ENCODE assay signal across 1 cellular context in the genomic region with DNA sequence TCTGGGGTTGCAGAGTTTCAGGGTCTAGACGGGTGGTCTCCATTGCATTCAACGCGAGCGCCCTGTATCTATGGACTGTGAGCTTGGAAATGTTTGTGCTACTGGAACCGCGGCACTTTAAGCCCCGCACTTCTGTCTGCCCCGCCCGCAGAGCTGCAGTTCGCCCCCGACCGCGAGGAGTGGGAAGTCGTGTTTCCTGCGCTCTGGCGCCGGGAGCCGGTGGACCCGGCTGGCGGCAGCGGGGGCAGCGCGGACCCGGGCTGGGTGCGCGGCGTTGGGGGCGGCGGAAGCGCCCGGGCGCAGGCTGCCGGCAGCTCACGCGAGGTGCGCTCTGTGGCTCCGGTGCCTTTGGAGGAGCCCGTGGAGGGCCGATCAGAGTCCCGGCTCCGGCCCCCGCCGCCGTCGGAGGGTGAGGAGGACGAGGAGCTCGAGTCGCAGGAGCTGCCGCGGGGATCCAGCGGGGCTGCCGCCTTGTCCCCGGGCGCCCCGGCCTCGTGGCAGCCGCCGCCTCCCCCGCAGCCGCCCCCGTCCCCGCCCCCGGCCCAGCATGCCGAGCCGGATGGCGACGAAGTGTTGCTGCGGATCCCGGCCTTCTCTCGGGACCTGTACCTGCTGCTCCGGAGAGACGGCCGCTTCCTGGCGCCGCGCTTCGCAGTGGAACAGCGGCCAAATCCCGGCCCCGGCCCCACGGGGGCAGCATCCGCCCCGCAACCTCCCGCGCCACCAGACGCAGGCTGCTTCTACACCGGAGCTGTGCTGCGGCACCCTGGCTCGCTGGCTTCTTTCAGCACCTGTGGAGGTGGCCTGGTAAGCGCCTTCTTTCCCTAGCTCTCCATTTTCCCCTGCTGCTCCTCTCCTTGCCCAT.
A peak's percentile ranks its signal among the peaks of the same experiment; 100 is the strongest.
TF ChIP-seq lines count a peak whose summit lies in the region.

No MANE protein-coding gene starts in this region.

TF ChIP-seq in H1, 55 proteins besides CTCF, POLR2A, EP300 and RAD21 (continued from another document):
- peak; percentile 57 for TF ChIP-seq KDM4A (IDR thresholded peaks at IDR 0.05; ENCODE audit: low read depth, low read length, severe bottlenecking)
- TF ChIP-seq EZH2 (IDR thresholded peaks at IDR 0.05; ENCODE audit: low read depth, low read length, severe bottlenecking) = no peak
- no peak for TF ChIP-seq ZNF274 (IDR thresholded peaks at IDR 0.05; ENCODE audit: borderline replicate concordance, extremely low read depth, low read length)
- no peak for TF ChIP-seq CBX5 (IDR thresholded peaks at IDR 0.05; ENCODE audit: low read depth, low read length)
- TF ChIP-seq, protein P1, sequence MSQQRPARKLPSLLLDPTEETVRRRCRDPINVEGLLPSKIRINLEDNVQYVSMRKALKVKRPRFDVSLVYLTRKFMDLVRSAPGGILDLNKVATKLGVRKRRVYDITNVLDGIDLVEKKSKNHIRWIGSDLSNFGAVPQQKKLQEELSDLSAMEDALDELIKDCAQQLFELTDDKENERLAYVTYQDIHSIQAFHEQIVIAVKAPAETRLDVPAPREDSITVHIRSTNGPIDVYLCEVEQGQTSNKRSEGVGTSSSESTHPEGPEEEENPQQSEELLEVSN (IDR thresholded peaks at IDR 0.05) = 0 out of 2 replicates have a peak, but pooled peaks have one; percentile 9
- TF ChIP-seq CTBP2 (IDR thresholded peaks at IDR 0.05; ENCODE audit: borderline replicate concordance, insufficient read depth, insufficient read length, low read length) = no peak
- TF ChIP-seq TCF12 (IDR thresholded peaks at IDR 0.05; ENCODE audit: low read depth, low read length) = no peak
- no peak for TF ChIP-seq SIX5 (IDR thresholded peaks at IDR 0.05; ENCODE audit: low read depth, low read length)
- TF ChIP-seq GTF2F1 (IDR thresholded peaks at IDR 0.05; ENCODE audit: borderline replicate concordance, low read depth, low read length) = no peak
- TF ChIP-seq RFX5 (IDR thresholded peaks at IDR 0.05; ENCODE audit: borderline replicate concordance, low read depth, low read length) = peak; percentile 1; the same call in 1 of the 2 replicates
- TF ChIP-seq POLR2AphosphoS5 (IDR thresholded peaks at IDR 0.05; ENCODE audit: low read depth, low read length) = peak; percentile 76
- TF ChIP-seq, protein P2, sequence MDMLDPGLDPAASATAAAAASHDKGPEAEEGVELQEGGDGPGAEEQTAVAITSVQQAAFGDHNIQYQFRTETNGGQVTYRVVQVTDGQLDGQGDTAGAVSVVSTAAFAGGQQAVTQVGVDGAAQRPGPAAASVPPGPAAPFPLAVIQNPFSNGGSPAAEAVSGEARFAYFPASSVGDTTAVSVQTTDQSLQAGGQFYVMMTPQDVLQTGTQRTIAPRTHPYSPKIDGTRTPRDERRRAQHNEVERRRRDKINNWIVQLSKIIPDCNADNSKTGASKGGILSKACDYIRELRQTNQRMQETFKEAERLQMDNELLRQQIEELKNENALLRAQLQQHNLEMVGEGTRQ (IDR thresholded peaks at IDR 0.05; ENCODE audit: low read length) = no peak
- TF ChIP-seq PHF8 (conservative IDR thresholded peaks at IDR 0.05; ENCODE audit: low read depth, low read length) = peak; percentile 4; the same call in 1 of the 2 replicates
- no peak for TF ChIP-seq JUN (IDR thresholded peaks at IDR 0.05; ENCODE audit: low read depth, low read length)
- TF ChIP-seq SP4 (IDR thresholded peaks at IDR 0.05; ENCODE audit: low read length) = 0 out of 2 replicates have a peak, but pooled peaks have one; percentile 35
